In the genomic region with DNA sequence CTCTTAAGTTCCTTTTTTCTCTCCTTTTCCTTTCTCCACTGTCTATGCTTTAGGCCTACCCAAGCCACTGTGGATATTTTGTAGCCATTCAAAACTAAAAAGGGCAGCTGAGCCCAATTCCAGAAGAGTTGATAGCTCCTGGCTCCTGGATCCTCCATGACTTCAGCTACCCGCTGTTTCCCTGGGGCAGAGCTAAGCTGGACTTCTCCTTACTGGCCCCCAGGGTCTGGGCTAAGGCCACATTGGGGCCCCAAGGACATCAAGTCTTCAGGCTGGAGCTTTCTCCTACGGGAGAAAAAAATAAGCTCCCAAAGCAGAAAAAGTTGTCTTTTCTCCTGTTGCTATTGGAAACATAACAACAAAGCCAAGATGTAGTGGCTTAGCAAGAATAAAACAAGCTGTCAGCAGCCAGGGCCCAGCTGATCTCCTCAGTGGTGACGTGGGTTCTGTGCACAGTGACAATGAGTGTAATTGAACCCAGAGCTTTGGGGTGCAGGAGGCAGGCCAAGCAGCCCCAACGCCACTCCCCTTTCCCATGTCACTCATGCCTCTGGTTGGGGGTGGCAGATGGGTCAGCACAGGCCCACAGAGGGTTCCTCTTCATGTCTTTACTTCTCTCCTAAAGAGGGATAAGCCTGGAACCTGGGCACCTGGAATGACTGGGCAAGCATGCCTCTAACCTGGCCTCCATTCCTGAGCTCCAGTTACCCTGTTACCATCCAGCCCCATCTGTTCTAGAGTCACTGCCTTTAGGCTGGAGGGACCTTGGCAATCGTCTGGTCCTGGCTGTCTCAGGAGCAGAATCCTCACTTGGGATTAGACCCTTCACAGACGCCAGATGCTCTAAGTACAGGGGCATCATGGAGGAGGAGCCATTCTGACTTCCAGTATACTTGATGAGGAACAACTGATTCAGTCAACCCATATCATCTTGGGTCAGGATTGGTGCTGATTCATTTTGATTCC, we compare ENCODE assay signal across 12 cellular contexts.
A peak's percentile ranks its signal among the peaks of the same experiment; 100 is the strongest.
DNase-seq lines count a peak whose midpoint lies in the region; ATAC-seq and FAIRE-seq lines count a peak whose summit lies in the region.
"Had no signal": no experiment of that assay in that cellular context is flagged by ENCODE, and none has a peak within 500 bp of the region (broad histone marks: within the 10 kb centered on the region; RNA-seq: fewer than 3 reads in every experiment).

No MANE protein-coding gene starts in this region.

- no peak overlapping the region for H3K9ac ChIP-seq in skeletal muscle tissue (ENCODE audit: low read depth in 1 of 3, low read length in 3 of 3)

- H3K27me3 Mint-ChIP-seq in activated CD4-positive, alpha-beta T cell treated with anti-CD3 and anti-CD28 coated beads for 36 hours: no peaks in the 10 kb centered on the region
- H3K27me3 Mint-ChIP-seq: activated naive CD8-positive, alpha-beta T cell treated with anti-CD3 and anti-CD28 coated beads, Interleukin-2, amount 50 U/mL, for 24 hours had no signal

- ATAC-seq in activated CD4-positive, alpha-beta T cell treated with anti-CD3 and anti-CD28 coated beads for 36 hours: no peak
- ATAC-seq: activated CD4-positive, CD25-positive, alpha-beta regulatory T cell treated with anti-CD3 and anti-CD28 coated beads, Interleukin-2, amount 50 U/mL, for 24 hours; activated naive CD8-positive, alpha-beta T cell treated with anti-CD3 and anti-CD28 coated beads, Interleukin-2, amount 50 U/mL, for 24 hours had no signal

- H3K4me3 ChIP-seq in skeletal muscle tissue (ENCODE audit: low read length in 3 of 3): no peak overlapping the region

- intact Hi-C loops in activated CD4-positive, alpha-beta T cell treated with anti-CD3 and anti-CD28 coated beads for 36 hours (cut with DNase I, micrococcal nuclease): no loop called here

- H3K9me3 ChIP-seq in skeletal muscle tissue (ENCODE audit: control insufficient read depth in 3 of 3, low read length in 3 of 3): peaks cover 0 to 8% (median 4%) of the 10 kb centered on the region in 3 donors

- peak overlapping the region; percentile 97 for H3K27ac ChIP-seq in skeletal muscle tissue (ENCODE audit: low read depth, low read length)

- peaks cover 29 to 43% (median 40%) of the 10 kb centered on the region in 3 donors for H3K4me1 ChIP-seq in skeletal muscle tissue (ENCODE audit: control insufficient read depth in 3 of 3, insufficient read depth in 3 of 3, low read length in 3 of 3)

- H3K36me3 ChIP-seq in skeletal muscle tissue (ENCODE audit: control insufficient read depth in 3 of 3, insufficient read depth in 3 of 3, low read length in 3 of 3): no peaks in the 10 kb centered on the region

- peak; percentile 91 for DNase-seq in GM04503 (ENCODE audit: low read depth)
- DNase-seq in brain pericyte (ENCODE audit: low read depth, low spot score): peak; percentile 36
- peak; percentile 38 for DNase-seq in islet precursor cell
- no peak for DNase-seq in frontal cortex (ENCODE audit: low spot score in 2 of 2)
- DNase-seq in superior temporal gyrus (ENCODE audit: extremely low spot score): no peak
- DNase-seq in NCI-H1417 treated with DMSO at 0.1 percent for 48 hours (lab: John Stamatoyannopoulos, UW): no peak
- DNase-seq in activated CD4-positive, alpha-beta T cell treated with anti-CD3 and anti-CD28 coated beads for 36 hours: no peak
- DNase-seq: activated naive CD8-positive, alpha-beta T cell treated with anti-CD3 and anti-CD28 coated beads, Interleukin-2, amount 50 U/mL, for 24 hours; DMS79 treated with DMSO at 0.1 percent for 48 hours; KBM-7 had no signal

- peaks cover 18% of the 10 kb centered on the region for H3K9me3 Mint-ChIP-seq in activated CD4-positive, alpha-beta T cell treated with anti-CD3 and anti-CD28 coated beads for 36 hours (ENCODE audit: low read depth)

- peaks cover 8% of the 10 kb centered on the region for H3K36me3 Mint-ChIP-seq in activated CD4-positive, alpha-beta T cell treated with anti-CD3 and anti-CD28 coated beads for 36 hours (ENCODE audit: low read depth)

- H3K4me1 Mint-ChIP-seq in activated CD4-positive, alpha-beta T cell treated with anti-CD3 and anti-CD28 coated beads for 36 hours: peaks cover 2% of the 10 kb centered on the region
- H3K4me1 Mint-ChIP-seq: activated naive CD8-positive, alpha-beta T cell treated with anti-CD3 and anti-CD28 coated beads, Interleukin-2, amount 50 U/mL, for 24 hours had no signal

- H3K4me3 Mint-ChIP-seq in activated CD4-positive, alpha-beta T cell treated with anti-CD3 and anti-CD28 coated beads for 36 hours: no peak overlapping the region
- H3K4me3 Mint-ChIP-seq: activated naive CD8-positive, alpha-beta T cell treated with anti-CD3 and anti-CD28 coated beads, Interleukin-2, amount 50 U/mL, for 24 hours had no signal

- no peak overlapping the region for H3K27ac Mint-ChIP-seq in activated CD4-positive, alpha-beta T cell treated with anti-CD3 and anti-CD28 coated beads for 36 hours
- H3K27ac Mint-ChIP-seq: activated naive CD8-positive, alpha-beta T cell treated with anti-CD3 and anti-CD28 coated beads, Interleukin-2, amount 50 U/mL, for 24 hours had no signal

- CTCF ChIA-PET in activated CD4-positive, alpha-beta T cell treated with anti-CD3 and anti-CD28 coated beads for 36 hours (lab: Charles Lee): interaction anchor here (1.1 kb wide), 1 partner anchor 194 kb away, joined by 3 read pairs; no protein-coding TSS in a partner anchor

- POLR2A ChIA-PET in activated CD4-positive, alpha-beta T cell treated with anti-CD3 and anti-CD28 coated beads for 36 hours (lab: Charles Lee): no interaction called here

- FAIRE-seq in frontal cortex (lab: Jason Lieb, UNC): no peak

- no peaks in the 10 kb centered on the region for H3K27me3 ChIP-seq in skeletal muscle tissue (ENCODE audit: control insufficient read depth in 3 of 3, insufficient read depth in 3 of 3, low read length in 3 of 3)

Comparison
In these comparisons a context has a peak if more than half of its experiments do, and no peak if none do; other contexts are left out.
1. DNase-seq: peak in GM04503 (single experiment), brain pericyte (single experiment) and islet precursor cell (single experiment); none in frontal cortex (0 of 2), superior temporal gyrus (single experiment), NCI-H1417 treated with DMSO at 0.1 percent for 48 hours (single experiment) and activated CD4-positive, alpha-beta T cell treated with anti-CD3 and anti-CD28 coated beads for 36 hours (single experiment).